8 cellular contexts compared by ENCODE assay signal in genomic region chr19:7535035-7535992, GRCh38. TPM values are rescaled to one million over a fixed set of nuclear protein-coding genes. Genes with fewer than 3 reads are reported as not detected.
A peak's percentile ranks its signal among the peaks of the same experiment; 100 is the strongest.
DNase-seq lines count a peak whose midpoint lies in the region; ATAC-seq, FAIRE-seq and TF ChIP-seq lines count a peak whose summit lies in the region.

TSS of gene PNPLA6 (plus strand) at chr19:7535717. CDS start at chr19:7535789, 72 bp downstream.

- peak within 1 kb of the TSS; percentile 99 for H3K27ac Mint-ChIP-seq in WTC11

- no peaks in the 10 kb centered on the region for H3K9me3 ChIP-seq in spleen

- no peak for FAIRE-seq in bronchial epithelial cell (lab: Jason Lieb, UNC)

- H3K9me3 Mint-ChIP-seq in WTC11 = no peaks in the 10 kb centered on the region

- TF ChIP-seq CTCF in AG04449 (IDR thresholded peaks at IDR 0.05; ENCODE audit: insufficient read depth, low read length, missing control alignments) (no peak), WTC11 (IDR thresholded peaks at IDR 0.05) (no peak), bronchial epithelial cell (IDR thresholded peaks at IDR 0.05; ENCODE audit: insufficient read depth, low read length, severe bottlenecking) (no peak), spleen (IDR thresholded peaks at IDR 0.05 in 8 of 11, conservative IDR thresholded peaks at IDR 0.05 in 3 of 11) (peak in 1 of 11 experiments; percentile 7)

- H3K4me3 ChIP-seq in AG04449 (ENCODE audit: low read depth, low read length) (peak within 1 kb of the TSS; percentile 99), bronchial epithelial cell (ENCODE audit: low read depth, low read length) (peak within 1 kb of the TSS; percentile 99), spleen (peak within 1 kb of the TSS; percentile 71 to 93 (median 86))

- DNase-seq in AG04449 (ENCODE audit: low read depth, low spot score) = no peak
- peak; percentile 69 for DNase-seq in NCI-H2227 treated with DMSO at 0.1 percent for 48 hours (lab: John Stamatoyannopoulos, UW)
- DNase-seq in WTC11 (ENCODE audit: low spot score) = peak; percentile 96
- peak; percentile 82 for DNase-seq in bronchial epithelial cell (ENCODE audit: low read depth)
- DNase-seq in inferior parietal cortex (ENCODE audit: extremely low spot score) = peak; percentile 97
- DNase-seq in spleen = peak; percentile 98

- peak in 1 of 3 donors; percentile 55 for TF ChIP-seq POLR2A in spleen (IDR thresholded peaks at IDR 0.05)

- H3K27me3 ChIP-seq in bronchial epithelial cell (ENCODE audit: control insufficient read depth, insufficient read depth, low read length) (no peaks in the 10 kb centered on the region), spleen (replicated peaks in 1 of 7) (no peaks in the 10 kb centered on the region)

- peaks cover 4% of the 10 kb centered on the region; the same call in 1 of the 2 replicates for H3K4me1 Mint-ChIP-seq in WTC11

- peaks cover 16% of the 10 kb centered on the region for H3K36me3 Mint-ChIP-seq in WTC11

- POLR2A ChIA-PET in AG04449 (lab: Yijun Ruan, JAX) = interaction anchor here (1.1 to 4.2 kb wide), 4 partner anchors 12 to 181 kb away, joined by 4 to 42 read pairs (median 6); partner anchors contain the start of gene MCOLN1
- POLR2A ChIA-PET in WTC11 (lab: Charles Lee) = interaction anchor here (0.7 to 2.0 kb wide), 3 partner anchors 13 to 23 kb away, joined by 3 to 16 read pairs (median 9); partner anchors contain the start of genes MCOLN1 and ZNF358

- H3K4me1 ChIP-seq in spleen = peaks cover 13 to 58% (median 42%) of the 10 kb centered on the region in 6 donors

- H3K36me3 ChIP-seq in bronchial epithelial cell (ENCODE audit: control insufficient read depth, insufficient read depth, low read length) = peaks cover 2% of the 10 kb centered on the region
- H3K36me3 ChIP-seq in spleen = peaks cover 0 to 67% (median 39%) of the 10 kb centered on the region in 6 donors

- CTCF ChIA-PET in AG04449 (lab: Yijun Ruan, JAX) (interaction anchor here (1.0 to 5.7 kb wide), 3 partner anchors 14 to 181 kb away, joined by 3 to 37 read pairs (median 4); no protein-coding TSS in a partner anchor), WTC11 (lab: Charles Lee) (interaction anchor here (0.8 to 2.9 kb wide), 6 partner anchors 13 to 146 kb away, joined by 3 to 11 read pairs (median 8); partner anchors contain the start of genes MCOLN1 and TRAPPC5)

- peak within 1 kb of the TSS; percentile 80 to 93 (median 88) for H3K27ac ChIP-seq in spleen

- H3K4me3 Mint-ChIP-seq in WTC11 = peak within 1 kb of the TSS; percentile 97

- ATAC-seq in GM18873 (IDR thresholded peaks at IDR 0.05; ENCODE audit: low FRiP score, unreplicated experiment) (peak; percentile 65), HG03139 (IDR thresholded peaks at IDR 0.05; ENCODE audit: unreplicated experiment) (peak; percentile 35), WTC11 (peak; percentile 80)

- WGBS in spleen, 5 donors = 0% methylated on average over 24 to 77 of the region's 77 CpGs

- intact Hi-C loops in spleen (cut with DNase I; ENCODE audit: low total_unique reads) = no loop called here

- H3K27me3 Mint-ChIP-seq in WTC11 (ENCODE audit: low read depth) = no peaks in the 10 kb centered on the region

TF ChIP-seq in WTC11, 78 proteins besides CTCF, POLR2A, EP300 and RAD21 (continues in another document):
- 0 out of 2 replicates have a peak, but pooled peaks have one; percentile 17 for TF ChIP-seq ZNF416 (CRISPR knock-in tag; IDR thresholded peaks at IDR 0.05)
- TF ChIP-seq SP1 (CRISPR knock-in tag; conservative IDR thresholded peaks at IDR 0.05) = peak; percentile 89
- no peak for TF ChIP-seq FOXJ3 (CRISPR knock-in tag; IDR thresholded peaks at IDR 0.05; ENCODE audit: borderline replicate concordance)
- no peak for TF ChIP-seq E2F1 (CRISPR knock-in tag; IDR thresholded peaks at IDR 0.05)
- no peak for TF ChIP-seq RORB (CRISPR knock-in tag; IDR thresholded peaks at IDR 0.05)
- TF ChIP-seq TEAD1 (CRISPR knock-in tag; IDR thresholded peaks at IDR 0.05) = no peak
- no peak for TF ChIP-seq ATF2 (CRISPR knock-in tag; IDR thresholded peaks at IDR 0.05; ENCODE audit: borderline replicate concordance, low read depth)
- peak; percentile 79; the same call in 1 of the 2 replicates for TF ChIP-seq CREM (CRISPR knock-in tag; IDR thresholded peaks at IDR 0.05)
- no peak for TF ChIP-seq ZSCAN18 (CRISPR knock-in tag; IDR thresholded peaks at IDR 0.05)
- TF ChIP-seq FOXP4 (CRISPR knock-in tag; IDR thresholded peaks at IDR 0.05) = peak; percentile 54; the same call in 1 of the 2 replicates
- peak; percentile 90 for TF ChIP-seq ZNF121 (CRISPR knock-in tag; IDR thresholded peaks at IDR 0.05)
- TF ChIP-seq GTF2I (CRISPR knock-in tag; conservative IDR thresholded peaks at IDR 0.05) = peak; percentile 99
- no peak for TF ChIP-seq ELF4 (CRISPR knock-in tag; IDR thresholded peaks at IDR 0.05; ENCODE audit: low read depth)
- peak; percentile 70 for TF ChIP-seq GABPB1 (CRISPR knock-in tag; IDR thresholded peaks at IDR 0.05)
- no peak for TF ChIP-seq OVOL2 (CRISPR knock-in tag; IDR thresholded peaks at IDR 0.05; ENCODE audit: borderline replicate concordance)
- TF ChIP-seq CREB1 (CRISPR knock-in tag; IDR thresholded peaks at IDR 0.05) = 0 out of 2 replicates have a peak, but pooled peaks have one; percentile 13
- no peak for TF ChIP-seq MAX (CRISPR knock-in tag; IDR thresholded peaks at IDR 0.05)
- TF ChIP-seq MXD4 (CRISPR knock-in tag; IDR thresholded peaks at IDR 0.05; ENCODE audit: borderline replicate concordance) = 0 out of 2 replicates have a peak, but pooled peaks have one; percentile 60
- peak; percentile 12; the same call in 1 of the 2 replicates for TF ChIP-seq FOXP1 (CRISPR knock-in tag; IDR thresholded peaks at IDR 0.05; ENCODE audit: borderline replicate concordance)

RNA-seq across cellular contexts. Expression of gene PNPLA6, which starts in this region (rescaled TPM):
- total RNA-seq in WTC11 (2021) (149 to 156 TPM (median 150 TPM) in 3 replicates), bronchial epithelial cell (35.6 and 40.8 TPM in 2 replicates), spleen (100 to 1,000 TPM; 125 to 225 (median 151) TPM)
- 100 to 1,000 TPM in 2 of 3 donors, 10 to 100 TPM in 1; 51.0 to 142 (median 130) TPM for polyA plus RNA-seq in spleen
